ENCODE assay signal across 8 cellular contexts in genomic region chr5:66554211-66554610, GRCh38. TPM values are rescaled to one million over a fixed set of nuclear protein-coding genes. Genes with fewer than 3 reads are reported as not detected.
A peak's percentile ranks its signal among the peaks of the same experiment; 100 is the strongest.
DNase-seq lines count a peak whose midpoint lies in the region; ATAC-seq and TF ChIP-seq lines count a peak whose summit lies in the region.

No MANE protein-coding gene starts in this region.

- TF ChIP-seq POLR2A in upper lobe of left lung (IDR thresholded peaks at IDR 0.05) (no peak), heart left ventricle (IDR thresholded peaks at IDR 0.05) (no peak)

- ATAC-seq in GM18511 (IDR thresholded peaks at IDR 0.05; ENCODE audit: unreplicated experiment) = peak; percentile 97
- ATAC-seq in GM21786 (IDR thresholded peaks at IDR 0.05; ENCODE audit: unreplicated experiment) = peak; percentile 97
- peak; percentile 68 to 81 for ATAC-seq in upper lobe of left lung (ENCODE audit: low FRiP score in 2 of 2)
- no peak for ATAC-seq in heart left ventricle

- peak overlapping the region in 1 of 4 donors; percentile 9 for H3K27ac ChIP-seq in upper lobe of left lung
- no peak overlapping the region for H3K27ac ChIP-seq in heart left ventricle

- TF ChIP-seq EP300 in upper lobe of left lung (IDR thresholded peaks at IDR 0.05) = no peak

- intact Hi-C loops in heart left ventricle (cut with DNase I) = no loop called here

- H3K27me3 ChIP-seq in upper lobe of left lung = no peaks in the 10 kb centered on the region
- H3K27me3 ChIP-seq in heart left ventricle = no peaks in the 10 kb centered on the region

- peaks cover 0 to 13% (median 2%) of the 10 kb centered on the region in 4 donors for H3K4me1 ChIP-seq in upper lobe of left lung
- H3K4me1 ChIP-seq in heart left ventricle = peaks cover 0 to 6% (median 0%) of the 10 kb centered on the region in 12 donors

- DNase-seq in LoVo (ENCODE audit: low spot score) (peak; percentile 29), astrocyte of the cerebellum (ENCODE audit: low read depth) (peak; percentile 76), upper lobe of left lung (peak in 1 of 2 donors; percentile 38), foreskin melanocyte (no peak), NCI-H146 treated with DMSO at 0.1 percent for 48 hours (lab: John Stamatoyannopoulos, UW; ENCODE audit: unreplicated experiment) (no peak), heart left ventricle (no peak)

- WGBS in upper lobe of left lung, 2 donors = 56 to 58% methylated on average over 4 of the region's 4 CpGs
- WGBS in heart left ventricle, 4 donors = 81 to 85% (median 84%) methylated on average over 4 of the region's 4 CpGs

- H3K36me3 ChIP-seq in upper lobe of left lung (no peaks in the 10 kb centered on the region), heart left ventricle (no peaks in the 10 kb centered on the region)

- H3K9me3 ChIP-seq in upper lobe of left lung (no peaks in the 10 kb centered on the region), heart left ventricle (peaks cover 0 to 12% (median 2%) of the 10 kb centered on the region in 12 donors)

- in situ Hi-C loops in astrocyte of the cerebellum (cut with HindIII; ENCODE audit: low sequenced_read_pairs) = no loop called here

- no peak overlapping the region for H3K4me3 ChIP-seq in astrocyte of the cerebellum (ENCODE audit: low read depth, low read length)
- no peak overlapping the region for H3K4me3 ChIP-seq in upper lobe of left lung
- H3K4me3 ChIP-seq in heart left ventricle = no peak overlapping the region

- TF ChIP-seq CTCF in astrocyte of the cerebellum (IDR thresholded peaks at IDR 0.05; ENCODE audit: low read depth, low read length, missing control alignments) = no peak
- no peak for TF ChIP-seq CTCF in upper lobe of left lung (IDR thresholded peaks at IDR 0.05)
- TF ChIP-seq CTCF in heart left ventricle (IDR thresholded peaks at IDR 0.05) = no peak

RNA-seq across cellular contexts. Expression of gene MAST4, which starts 42.0 kb away (rescaled TPM):
- total RNA-seq in upper lobe of left lung (100 to 1,000 TPM in 1 of 6 donors, 10 to 100 TPM in 5; 44.8 to 229 (median 66.4) TPM), heart left ventricle (10 to 100 TPM; 54.9 to 96.2 (median 70.0) TPM)
- 10 to 100 TPM; 26.8 to 59.9 TPM for polyA plus RNA-seq in heart left ventricle

Comparison
In these comparisons a context has a peak if more than half of its experiments do, and no peak if none do; other contexts are left out.
1. ATAC-seq: peak in GM18511 (single experiment), GM21786 (single experiment) and upper lobe of left lung (2 of 2); none in heart left ventricle (0 of 4).
2. DNase-seq: peak in LoVo (single experiment) and astrocyte of the cerebellum (single experiment); none in foreskin melanocyte (single experiment), NCI-H146 treated with DMSO at 0.1 percent for 48 hours (single experiment) and heart left ventricle (0 of 5).